In genomic region chr22:43179151-43179910, GRCh38 we compare ENCODE assay signal across 18 cellular contexts. TPM values are rescaled to one million over a fixed set of nuclear protein-coding genes. Genes with fewer than 3 reads are reported as not detected.
A peak's percentile ranks its signal among the peaks of the same experiment; 100 is the strongest.
DNase-seq lines count a peak whose midpoint lies in the region; ATAC-seq and TF ChIP-seq lines count a peak whose summit lies in the region.
"Had no signal": no experiment of that assay in that cellular context is flagged by ENCODE, and none has a peak within 500 bp of the region (broad histone marks: within the 10 kb centered on the region; RNA-seq: fewer than 3 reads in every experiment).

No MANE protein-coding gene starts in this region.

- no peak for TF ChIP-seq POLR2A in heart left ventricle (IDR thresholded peaks at IDR 0.05)

- peak in 3 of 5 donors; percentile 22 to 51 (median 24) for DNase-seq in heart left ventricle
- no peak for DNase-seq in cardiac septum (ENCODE audit: low spot score)
- no peak for DNase-seq in neuronal stem cell (ENCODE audit: low spot score)
- no peak for DNase-seq in COR-L47 (lab: John Stamatoyannopoulos, UW)
- DNase-seq in NCI-H526 (lab: John Stamatoyannopoulos, UW), result no peak
- DNase-seq in SIG-M5 (lab: John Stamatoyannopoulos, UW), result no peak
- DNase-seq: CD8-positive, alpha-beta T cell; DMS 273 treated with DMSO at 0.1 percent for 48 hours; DMS53; DND-41; EL had no signal

- H3K4ac ChIP-seq in neuronal stem cell (ENCODE audit: low read length), result no peak overlapping the region

- peak overlapping the region; percentile 54 for H3K27ac Mint-ChIP-seq in dendritic cell treated with granulocyte-macrophage colony-stimulating factor and Interleukin-4, amounts not matched to agents 40 ng/mL and 50 ng/mL, for 4 days
- H3K27ac Mint-ChIP-seq: B cell; CD8-positive, alpha-beta T cell had no signal

- H2BK12ac ChIP-seq in neuronal stem cell (ENCODE audit: low read length), result no peak overlapping the region

- H2AFZ ChIP-seq in neuronal stem cell (ENCODE audit: low read length), result no peak overlapping the region

- H3K27me3 Mint-ChIP-seq in dendritic cell treated with granulocyte-macrophage colony-stimulating factor and Interleukin-4, amounts not matched to agents 40 ng/mL and 50 ng/mL, for 4 days, result no peaks in the 10 kb centered on the region
- H3K27me3 Mint-ChIP-seq: B cell had no signal

- H2BK15ac ChIP-seq in neuronal stem cell (ENCODE audit: low read length), result no peak overlapping the region

- no peak overlapping the region for H3K9ac ChIP-seq in neuronal stem cell (ENCODE audit: low read depth, low read length, poor library complexity)
- H3K9ac ChIP-seq: BLaER1 treated with 17β-estradiol and CSF1 and Interleukin-3, amounts not matched to agents 10 nM and 100 nM had no signal

- H3K4me1 Mint-ChIP-seq in dendritic cell treated with granulocyte-macrophage colony-stimulating factor and Interleukin-4, amounts not matched to agents 40 ng/mL and 50 ng/mL, for 4 days (ENCODE audit: low read depth), result peaks cover 14% of the 10 kb centered on the region

- no peak overlapping the region for H3K14ac ChIP-seq in neuronal stem cell (ENCODE audit: low read length)

- no peak overlapping the region for H3K4me2 ChIP-seq in neuronal stem cell (ENCODE audit: insufficient read depth, low read length, poor library complexity, severe bottlenecking)
- H3K4me2 ChIP-seq: BLaER1 treated with 17β-estradiol and CSF1 and Interleukin-3, amounts not matched to agents 10 nM and 100 nM had no signal

- ATAC-seq in heart left ventricle, result no peak
- ATAC-seq: CD8-positive, alpha-beta T cell; GM12878; HepG2 had no signal

- 92 to 96% (median 94%) methylated on average over 17 to 25 of the region's 25 CpGs for WGBS in heart left ventricle, 4 donors
- no CpG with 5 or more reads among the region's 25 CpGs for WGBS in neuronal stem cell (ENCODE audit: extremely low coverage in 2 of 2, insufficient read length in 2 of 2, insufficient replicate concordance in 1 of 2), 2 donors

- H3K27ac ChIP-seq in heart left ventricle (no peak overlapping the region), VCaP (peak overlapping the region; percentile 7; the same call in 1 of the 2 replicates), neuronal stem cell (replicated peaks; ENCODE audit: low read length) (no peak overlapping the region)
- H3K27ac ChIP-seq: BLaER1 treated with 17β-estradiol and CSF1 and Interleukin-3, amounts not matched to agents 10 nM and 100 nM had no signal

- H3K4me1 ChIP-seq in heart left ventricle (peaks cover 0 to 10% (median 0%) of the 10 kb centered on the region in 12 donors), neuronal stem cell (ENCODE audit: control insufficient read depth in 2 of 2, insufficient read depth in 1 of 2, low read depth in 1 of 2, low read length in 2 of 2) (no peaks in the 10 kb centered on the region)

- no peaks in the 10 kb centered on the region for H3K9me3 Mint-ChIP-seq in dendritic cell treated with granulocyte-macrophage colony-stimulating factor and Interleukin-4, amounts not matched to agents 40 ng/mL and 50 ng/mL, for 4 days
- H3K9me3 Mint-ChIP-seq: CD8-positive, alpha-beta T cell had no signal

- H3K23ac ChIP-seq in neuronal stem cell (ENCODE audit: low read depth, low read length, poor library complexity), result no peak overlapping the region

- intact Hi-C loops in heart left ventricle (cut with DNase I), result no loop called here
- intact Hi-C loops in cardiac septum (cut with DNase I), result no loop called here
- intact Hi-C loops in dendritic cell treated with granulocyte-macrophage colony-stimulating factor and Interleukin-4, amounts not matched to agents 40 ng/mL and 50 ng/mL, for 4 days (cut with micrococcal nuclease), result no loop called here

- no peak overlapping the region for H3K4me3 ChIP-seq in heart left ventricle
- peak overlapping the region in 1 of 2 donors; percentile 25 for H3K4me3 ChIP-seq in neuronal stem cell (ENCODE audit: low read length in 2 of 2)
- H3K4me3 ChIP-seq: BLaER1 treated with 17β-estradiol and CSF1 and Interleukin-3, amounts not matched to agents 10 nM and 100 nM; GM12878; HAP-1 had no signal

- H3K9me3 ChIP-seq in heart left ventricle, result no peaks in the 10 kb centered on the region
- H3K9me3 ChIP-seq in neuronal stem cell (replicated peaks in 1 of 2; ENCODE audit: control insufficient read depth in 2 of 2, insufficient read depth in 1 of 2, low read depth in 1 of 2, low read length in 2 of 2), result peaks cover 0 to 4% of the 10 kb centered on the region in 2 donors
- H3K9me3 ChIP-seq: BLaER1 treated with 17β-estradiol and CSF1 and Interleukin-3, amounts not matched to agents 10 nM and 100 nM; HAP-1 had no signal

- peaks cover 0 to 42% (median 27%) of the 10 kb centered on the region in 9 donors for H3K36me3 ChIP-seq in heart left ventricle
- H3K36me3 ChIP-seq in neuronal stem cell (replicated peaks in 1 of 2; ENCODE audit: control insufficient read depth in 2 of 2, insufficient read depth in 2 of 2, low read length in 2 of 2), result peaks cover 58 to 77% of the 10 kb centered on the region in 2 donors

- no peak overlapping the region for H2BK120ac ChIP-seq in neuronal stem cell (ENCODE audit: low read depth, low read length)

- H2AK5ac ChIP-seq in neuronal stem cell (ENCODE audit: low read depth, low read length), result no peak overlapping the region

- H3K4me3 Mint-ChIP-seq in dendritic cell treated with granulocyte-macrophage colony-stimulating factor and Interleukin-4, amounts not matched to agents 40 ng/mL and 50 ng/mL, for 4 days, result no peak overlapping the region
- H3K4me3 Mint-ChIP-seq: B cell; CD8-positive, alpha-beta T cell had no signal

- TF ChIP-seq CTCF in heart left ventricle (IDR thresholded peaks at IDR 0.05) (no peak), VCaP (conservative IDR thresholded peaks at IDR 0.05) (no peak)

- peaks cover 16% of the 10 kb centered on the region for H3K79me1 ChIP-seq in neuronal stem cell (ENCODE audit: low read depth, low read length)

- H2BK5ac ChIP-seq in neuronal stem cell (ENCODE audit: low read length), result no peak overlapping the region

- peaks cover 83% of the 10 kb centered on the region for H3K36me3 Mint-ChIP-seq in dendritic cell treated with granulocyte-macrophage colony-stimulating factor and Interleukin-4, amounts not matched to agents 40 ng/mL and 50 ng/mL, for 4 days (ENCODE audit: low read depth)

- H3K27me3 ChIP-seq in heart left ventricle (no peaks in the 10 kb centered on the region), neuronal stem cell (ENCODE audit: control insufficient read depth in 3 of 3, insufficient read depth in 3 of 3, low read depth in 1 of 3, low read length in 3 of 3) (no peaks in the 10 kb centered on the region)
- H3K27me3 ChIP-seq: BLaER1 treated with 17β-estradiol and CSF1 and Interleukin-3, amounts not matched to agents 10 nM and 100 nM had no signal

- H3K18ac ChIP-seq in neuronal stem cell (ENCODE audit: low read length), result peak overlapping the region; percentile 33

- no peak overlapping the region for H4K8ac ChIP-seq in neuronal stem cell (ENCODE audit: low read depth, low read length)

- no peak overlapping the region for H4K91ac ChIP-seq in neuronal stem cell (ENCODE audit: low read depth, low read length, poor library complexity)

RNA-seq across cellular contexts. Expression of gene TTLL12, which starts 7.6 kb away (rescaled TPM):
- 10 to 100 TPM in 7 of 9 donors, 1 to 10 TPM in 2; 8.6 to 21.5 (median 11.9) TPM for total RNA-seq in heart left ventricle
- polyA plus RNA-seq in heart left ventricle, result 10 to 100 TPM in 1 of 2 donors, 1 to 10 TPM in 1; 8.0 to 29.0 TPM
- 11.3 TPM for total RNA-seq in cardiac septum
- 35.3 TPM for polyA plus RNA-seq in neuronal stem cell (2013, experiment 1 of 2)
- 37.1 TPM for polyA plus RNA-seq in neuronal stem cell (2013, experiment 2 of 2)

RNA-seq across cellular contexts. Expression of gene TSPO, which starts 28.0 kb away (rescaled TPM):
- 100 to 1,000 TPM in 7 of 9 donors, 10 to 100 TPM in 2; 69.0 to 335 (median 112) TPM for total RNA-seq in heart left ventricle
- polyA plus RNA-seq in heart left ventricle, result 100 to 1,000 TPM; 218 TPM
- total RNA-seq in cardiac septum, result 124 TPM
- polyA plus RNA-seq in neuronal stem cell (2013, experiment 1 of 2), result 13.7 TPM
- polyA plus RNA-seq in neuronal stem cell (2013, experiment 2 of 2), result 13.8 TPM

RNA-seq across cellular contexts. Expression of gene MCAT, which starts 36.1 kb away (rescaled TPM):
- total RNA-seq in heart left ventricle (10 to 100 TPM; 13.4 to 31.1 (median 15.7) TPM), cardiac septum (13.4 TPM)
- 10 to 100 TPM; 13.4 to 32.6 TPM for polyA plus RNA-seq in heart left ventricle
- 14.6 TPM for polyA plus RNA-seq in neuronal stem cell (2013, experiment 1 of 2)
- polyA plus RNA-seq in neuronal stem cell (2013, experiment 2 of 2), result 12.4 TPM

Comparison
In these comparisons a context has a peak if more than half of its experiments do, and no peak if none do; other contexts are left out.
1. DNase-seq: peak in heart left ventricle (3 of 5); none in cardiac septum (single experiment), neuronal stem cell (single experiment), COR-L47 (single experiment), NCI-H526 (0 of 2) and SIG-M5 (single experiment).